Comparison of ENCODE assay signal across 8 cellular contexts in genomic region chr1:201506092-201506491, GRCh38. TPM values are rescaled to one million over a fixed set of nuclear protein-coding genes. Genes with fewer than 3 reads are reported as not detected.
DNase-seq lines count a peak whose midpoint lies in the region; ATAC-seq and TF ChIP-seq lines count a peak whose summit lies in the region.

No MANE protein-coding gene starts in this region.

- H3K36me3 ChIP-seq in GM23248 (ENCODE audit: low read depth) (no peaks in the 10 kb centered on the region), skeletal muscle satellite cell (ENCODE audit: insufficient read depth, low read length) (peaks cover 6% of the 10 kb centered on the region)

- peak overlapping the region; percentile 93 for H3K9ac ChIP-seq in GM23248
- H3K9ac ChIP-seq in skeletal muscle satellite cell (ENCODE audit: low read depth, low read length) = peak overlapping the region; percentile 99

- TF ChIP-seq CTCF in fibroblast of villous mesenchyme (IDR thresholded peaks at IDR 0.05; ENCODE audit: insufficient read depth, low read depth, low read length) = no peak

- no peaks in the 10 kb centered on the region for H3K9me3 ChIP-seq in GM23248 (ENCODE audit: low read depth)
- no peaks in the 10 kb centered on the region for H3K9me3 ChIP-seq in skeletal muscle satellite cell (replicated peaks; ENCODE audit: low read length)

- H3K4me2 ChIP-seq in GM23248 (ENCODE audit: unreplicated experiment) (peak overlapping the region; percentile 100), skeletal muscle satellite cell (ENCODE audit: low read length) (peak overlapping the region; percentile 96)

- peaks cover 53% of the 10 kb centered on the region for H3K4me1 ChIP-seq in GM23248 (ENCODE audit: insufficient read depth)
- peaks cover 55% of the 10 kb centered on the region for H3K4me1 ChIP-seq in skeletal muscle satellite cell (ENCODE audit: control insufficient read depth, insufficient read depth, low read length)

- in situ Hi-C loops in GM23248 (cut with MboI) = no loop called here

- H3K9me2 ChIP-seq in GM23248 (ENCODE audit: insufficient read depth) = no peaks in the 10 kb centered on the region

- peak overlapping the region; percentile 97 for H3K27ac ChIP-seq in GM23248

- WGBS in GM23248 (ENCODE audit: low coverage in 1 of 2, low lambda C conversion rate in 2 of 2, missing lambda C conversion rate in 2 of 2), 2 experiments = 56 to 63% methylated on average over 3 of the region's 3 CpGs

- no peak overlapping the region for H2AFZ ChIP-seq in GM23248

- ATAC-seq in SK-N-SH treated with all-trans-retinoic acid at 6 μM for 48 hours = peak; percentile 6
- ATAC-seq in GM18498 (IDR thresholded peaks at IDR 0.05; ENCODE audit: unreplicated experiment) = no peak
- no peak for ATAC-seq in HG02852 (IDR thresholded peaks at IDR 0.05; ENCODE audit: unreplicated experiment)

- H3K27me3 ChIP-seq in GM23248 (replicated peaks; ENCODE audit: insufficient read depth) (no peaks in the 10 kb centered on the region), skeletal muscle satellite cell (ENCODE audit: control insufficient read depth, insufficient read depth, low read length) (no peaks in the 10 kb centered on the region)

- H3K79me2 ChIP-seq in GM23248 (ENCODE audit: insufficient read depth) = peaks cover 63% of the 10 kb centered on the region

- H4K20me1 ChIP-seq in GM23248 (ENCODE audit: insufficient read depth) = no peaks in the 10 kb centered on the region

- H3K4me3 ChIP-seq in GM23248 (peak overlapping the region; percentile 96), fibroblast of villous mesenchyme (ENCODE audit: low read depth, low read length) (peak overlapping the region; percentile 73), skeletal muscle satellite cell (ENCODE audit: low read length) (peak overlapping the region; percentile 95)

- peaks cover 71% of the 10 kb centered on the region for H3F3A ChIP-seq in GM23248 (ENCODE audit: insufficient read depth)

- DNase-seq in GM23248 (peak; percentile 34), fibroblast of villous mesenchyme (ENCODE audit: low read depth) (no peak), NCI-H2081 (lab: John Stamatoyannopoulos, UW) (no peak), DMS153 treated with DMSO at 0.1 percent for 48 hours (lab: John Stamatoyannopoulos, UW; ENCODE audit: unreplicated experiment) (no peak)

TF ChIP-seq in SK-N-SH treated with all-trans-retinoic acid at 6 μM for 48 hours, 23 proteins besides CTCF, POLR2A, EP300 and RAD21 (continues in another document):
- TF ChIP-seq BACH2 (CRISPR knock-in tag; IDR thresholded peaks at IDR 0.05; ENCODE audit: borderline replicate concordance) (no peak), ISL1 (CRISPR knock-in tag; IDR thresholded peaks at IDR 0.05) (no peak), TSHZ2 (CRISPR knock-in tag; IDR thresholded peaks at IDR 0.05) (no peak), TOX (CRISPR knock-in tag; IDR thresholded peaks at IDR 0.05; ENCODE audit: borderline replicate concordance) (no peak), PATZ1 (CRISPR knock-in tag; IDR thresholded peaks at IDR 0.05; ENCODE audit: borderline replicate concordance) (no peak), CREB5 (CRISPR knock-in tag; IDR thresholded peaks at IDR 0.05; ENCODE audit: low read depth) (no peak), CSRNP3 (CRISPR knock-in tag; IDR thresholded peaks at IDR 0.05) (no peak), POU6F1 (CRISPR knock-in tag; IDR thresholded peaks at IDR 0.05; ENCODE audit: borderline replicate concordance, low read depth) (no peak), ZFP30 (CRISPR knock-in tag; IDR thresholded peaks at IDR 0.05) (no peak), ESRRG (CRISPR knock-in tag; IDR thresholded peaks at IDR 0.05) (no peak), GLIS3 (CRISPR knock-in tag; IDR thresholded peaks at IDR 0.05) (no peak)

RNA-seq across cellular contexts. Expression of gene CSRP1, which starts 0.8 kb away (rescaled TPM):
- 1,160 and 1,256 TPM in 2 replicates for total RNA-seq in GM23248 (2014; rRNA removed; shearing (Covaris generic))
- 510 and 529 TPM in 2 replicates for polyA plus RNA-seq in GM23248 (2016; fragmentation: Nextera tagmentation; extraction: Ambion mirVana)
- total RNA-seq in fibroblast of villous mesenchyme = 931 and 941 TPM in 2 replicates
- 169 and 175 TPM in 2 replicates for total RNA-seq in skeletal muscle satellite cell (2012; rRNA removed)

RNA-seq across cellular contexts. Expression of gene NAV1, which starts 32.8 kb away (rescaled TPM):
- total RNA-seq in GM23248 (2014; rRNA removed; shearing (Covaris generic)) = 79.0 and 81.8 TPM in 2 replicates
- 74.7 and 75.6 TPM in 2 replicates for polyA plus RNA-seq in GM23248 (2016; fragmentation: Nextera tagmentation; extraction: Ambion mirVana)
- total RNA-seq in fibroblast of villous mesenchyme = 37.6 and 48.6 TPM in 2 replicates
- 43.9 and 60.7 TPM in 2 replicates for total RNA-seq in skeletal muscle satellite cell (2012; rRNA removed)

RNA-seq across cellular contexts. Expression of gene PHLDA3, which starts 37.1 kb away (rescaled TPM):
- total RNA-seq in GM23248 (2014; rRNA removed; shearing (Covaris generic)) = 148 and 162 TPM in 2 replicates
- 112 and 117 TPM in 2 replicates for polyA plus RNA-seq in GM23248 (2016; fragmentation: Nextera tagmentation; extraction: Ambion mirVana)
- total RNA-seq in fibroblast of villous mesenchyme = 65.1 and 70.0 TPM in 2 replicates
- 43.2 and 47.4 TPM in 2 replicates for total RNA-seq in skeletal muscle satellite cell (2012; rRNA removed)
